ENCODE assay signal across 19 cellular contexts in the genomic region with DNA sequence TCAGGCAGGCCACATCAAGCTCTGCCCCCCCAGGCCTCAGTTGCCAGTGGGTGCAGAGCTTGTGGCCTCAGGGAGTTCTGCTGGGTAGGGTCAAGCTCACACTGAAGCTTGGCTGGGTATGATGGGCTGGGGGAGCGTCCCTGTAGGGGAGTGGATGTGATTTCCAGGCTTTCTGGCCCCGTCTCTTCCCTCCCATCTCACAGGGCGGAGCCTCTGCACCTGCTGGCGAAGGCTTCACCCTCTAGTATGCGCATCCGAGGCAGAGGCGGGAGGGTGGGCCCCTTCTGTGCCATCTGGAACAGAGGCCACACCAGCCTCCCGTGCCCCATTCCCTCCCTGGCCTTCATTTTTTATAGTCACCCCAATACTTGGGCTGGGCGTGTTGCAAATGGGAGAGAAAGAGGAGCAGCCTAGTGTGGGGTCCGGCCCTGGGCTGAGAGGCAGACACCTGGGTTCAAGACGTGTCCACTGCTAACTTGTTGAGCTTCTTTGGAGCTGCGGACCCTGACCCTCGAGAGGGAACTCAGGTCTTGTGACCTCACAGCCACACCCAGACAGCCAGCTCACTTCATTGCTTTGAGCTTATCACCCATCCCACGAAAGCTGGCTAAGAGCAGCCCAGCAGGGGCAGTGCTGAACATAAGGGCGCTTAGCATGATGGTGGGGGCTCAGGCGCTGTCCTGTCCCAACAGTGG. TPM values are rescaled to one million over a fixed set of nuclear protein-coding genes. Genes with fewer than 3 reads are reported as not detected.
DNase-seq lines count a peak whose midpoint lies in the region; ATAC-seq, FAIRE-seq and TF ChIP-seq lines count a peak whose summit lies in the region.
"Had no signal": no experiment of that assay in that cellular context is flagged by ENCODE, and none has a peak within 500 bp of the region (broad histone marks: within the 10 kb centered on the region; RNA-seq: fewer than 3 reads in every experiment).

No MANE protein-coding gene starts in this region.

- no peak for TF ChIP-seq EP300 in gastroesophageal sphincter (IDR thresholded peaks at IDR 0.05)

- H4K91ac ChIP-seq in neuronal stem cell (ENCODE audit: low read depth, low read length, poor library complexity): no peak overlapping the region

- TF ChIP-seq POLR2A in gastroesophageal sphincter (IDR thresholded peaks at IDR 0.05): no peak

- TF ChIP-seq CTCF in gastroesophageal sphincter (IDR thresholded peaks at IDR 0.05): no peak

- H3K18ac ChIP-seq in neuronal stem cell (ENCODE audit: low read length): peak overlapping the region; percentile 65

- peak overlapping the region; percentile 89 for H2AK5ac ChIP-seq in neuronal stem cell (ENCODE audit: low read depth, low read length)

- H3K4me1 ChIP-seq in adipocyte (ENCODE audit: control insufficient read depth, insufficient read depth, low read length) (peaks cover 24% of the 10 kb centered on the region), gastroesophageal sphincter (peaks cover 0 to 97% (median 47%) of the 10 kb centered on the region in 3 donors), neuronal stem cell (ENCODE audit: control insufficient read depth in 2 of 2, insufficient read depth in 1 of 2, low read depth in 1 of 2, low read length in 2 of 2) (peaks cover 0 to 23% of the 10 kb centered on the region in 2 donors)

- WGBS in gastroesophageal sphincter (ENCODE audit: low coverage in 1 of 2), 2 donors: 43 to 65% methylated on average over 4 of the region's 16 CpGs
- WGBS in neuronal stem cell (ENCODE audit: extremely low coverage in 2 of 2, insufficient read length in 2 of 2, insufficient replicate concordance in 1 of 2), 2 donors: no CpG with 5 or more reads among the region's 16 CpGs

- H3K9me3 ChIP-seq in adipocyte (ENCODE audit: control insufficient read depth, low read length): no peaks in the 10 kb centered on the region
- no peaks in the 10 kb centered on the region for H3K9me3 ChIP-seq in gastroesophageal sphincter
- no peaks in the 10 kb centered on the region for H3K9me3 ChIP-seq in neuronal stem cell (replicated peaks in 1 of 2; ENCODE audit: control insufficient read depth in 2 of 2, insufficient read depth in 1 of 2, low read depth in 1 of 2, low read length in 2 of 2)

- ATAC-seq in gastroesophageal sphincter (no peak), HG03442 (IDR thresholded peaks at IDR 0.05; ENCODE audit: unreplicated experiment) (no peak)

- no peak overlapping the region for H2BK12ac ChIP-seq in neuronal stem cell (ENCODE audit: low read length)

- H3K9ac ChIP-seq in adipocyte (ENCODE audit: low read length) (no peak overlapping the region), neuronal stem cell (ENCODE audit: low read depth, low read length, poor library complexity) (peak overlapping the region; percentile 44)
- H3K9ac ChIP-seq: KMS-11 had no signal

- no peak overlapping the region for H4K8ac ChIP-seq in neuronal stem cell (ENCODE audit: low read depth, low read length)

- H3K27me3 ChIP-seq in adipocyte (replicated peaks; ENCODE audit: control insufficient read depth, insufficient read depth, low read length) (no peaks in the 10 kb centered on the region), gastroesophageal sphincter (no peaks in the 10 kb centered on the region), neuronal stem cell (ENCODE audit: control insufficient read depth in 3 of 3, insufficient read depth in 3 of 3, low read depth in 1 of 3, low read length in 3 of 3) (peaks cover 0 to 19% (median 0%) of the 10 kb centered on the region in 3 experiments)

- H3K4me2 ChIP-seq in neuronal stem cell (ENCODE audit: insufficient read depth, low read length, poor library complexity, severe bottlenecking): no peak overlapping the region
- H3K4me2 ChIP-seq: KMS-11 had no signal

- no peak overlapping the region for H3K14ac ChIP-seq in neuronal stem cell (ENCODE audit: low read length)

- H2BK5ac ChIP-seq in neuronal stem cell (ENCODE audit: low read length): peak overlapping the region; percentile 73

- no peak overlapping the region for H2BK15ac ChIP-seq in neuronal stem cell (ENCODE audit: low read length)

- DNase-seq in adipocyte (ENCODE audit: low read depth) (no peak), neuronal stem cell (ENCODE audit: low spot score) (no peak), urothelium cell line (ENCODE audit: low spot score) (no peak), DMS 273 (lab: John Stamatoyannopoulos, UW; ENCODE audit: unreplicated experiment) (no peak)
- no peak for DNase-seq in activated CD4-positive, CD25-positive, alpha-beta regulatory T cell (lab: John Stamatoyannopoulos, UW)
- DNase-seq: activated CD4-positive, alpha-beta memory T cell treated with anti-CD3 and anti-CD28 coated beads, Interleukin-2, amount 10 ng/mL, durations not matched to agents 7 days and 5 days; activated effector memory CD4-positive, alpha-beta T cell treated with anti-CD3 and anti-CD28 coated beads, Interleukin-2, amount 50 U/mL, for 16 hours; CD4-positive, alpha-beta memory T cell; hypothalamus; stimulated activated CD4-positive, alpha-beta T cell treated with anti-CD3 and anti-CD28 coated beads, Interleukin-1b, Interleukin-23, amount 100 ng/mL, for 48 hours; T-helper 9 cell had no signal

- peaks cover 2% of the 10 kb centered on the region for H3K79me1 ChIP-seq in neuronal stem cell (ENCODE audit: low read depth, low read length)

- H3K36me3 ChIP-seq in adipocyte (ENCODE audit: control insufficient read depth, insufficient read depth, low read length, severe bottlenecking) (no peaks in the 10 kb centered on the region), gastroesophageal sphincter (no peaks in the 10 kb centered on the region), neuronal stem cell (replicated peaks in 1 of 2; ENCODE audit: control insufficient read depth in 2 of 2, insufficient read depth in 2 of 2, low read length in 2 of 2) (no peaks in the 10 kb centered on the region)

- peak; percentile 58 for FAIRE-seq in urothelium cell line (lab: Jason Lieb, UNC)
- FAIRE-seq: GM19239 had no signal

- H3K4ac ChIP-seq in neuronal stem cell (ENCODE audit: low read length): no peak overlapping the region

- H3K4me3 ChIP-seq in adipocyte (ENCODE audit: low read length) (peak overlapping the region; percentile 58), gastroesophageal sphincter (peak overlapping the region; percentile 45 to 54), neuronal stem cell (ENCODE audit: low read length in 2 of 2) (no peak overlapping the region)

- H2AFZ ChIP-seq in neuronal stem cell (ENCODE audit: low read length): no peak overlapping the region

- H3K23ac ChIP-seq in neuronal stem cell (ENCODE audit: low read depth, low read length, poor library complexity): no peak overlapping the region

- no peak overlapping the region for H2BK120ac ChIP-seq in neuronal stem cell (ENCODE audit: low read depth, low read length)

- H3K27ac ChIP-seq in gastroesophageal sphincter (peak overlapping the region; percentile 26 to 91 (median 86)), neuronal stem cell (replicated peaks; ENCODE audit: low read length) (no peak overlapping the region)
- H3K27ac ChIP-seq: KMS-11 had no signal

RNA-seq across cellular contexts. Expression of gene AQP1, which starts 2.3 kb away (rescaled TPM):
- total RNA-seq in gastroesophageal sphincter: 100 to 1,000 TPM; 439 to 589 (median 503) TPM
- 0.47 TPM for polyA plus RNA-seq in neuronal stem cell (2013, experiment 1 of 2)
- polyA plus RNA-seq in neuronal stem cell (2013, experiment 2 of 2): 0.46 TPM
- total RNA-seq: CD4-positive, alpha-beta memory T cell; G401 had no signal
- polyA plus RNA-seq: CD4-positive, alpha-beta memory T cell had no signal

RNA-seq across cellular contexts. Expression of gene GHRHR, which starts 49.8 kb away (rescaled TPM):
- not detected for total RNA-seq in gastroesophageal sphincter
- polyA plus RNA-seq in neuronal stem cell (2013, experiment 1 of 2): 0.39 TPM
- 0.08 TPM for polyA plus RNA-seq in neuronal stem cell (2013, experiment 2 of 2)
- total RNA-seq: activated CD4-positive, alpha-beta memory T cell treated with anti-CD3 and anti-CD28 coated beads, Interleukin-2, amount 10 ng/mL, durations not matched to agents 7 days and 5 days; CD4-positive, alpha-beta memory T cell; G401; lung microvascular endothelial cell; osteocyte; RPMI7951 had no signal
- polyA plus RNA-seq: CD4-positive, alpha-beta memory T cell had no signal

Comparison
In these comparisons a context has a peak if more than half of its experiments do, and no peak if none do; other contexts are left out.
1. H3K4me3 ChIP-seq: peak in adipocyte (single experiment) and gastroesophageal sphincter (2 of 2); none in neuronal stem cell (0 of 2).